1 cellular context compared by ENCODE assay signal in genomic region chr15:36807134-36807764, GRCh38.
TF ChIP-seq lines count a peak whose summit lies in the region.

No MANE protein-coding gene starts in this region.

TF ChIP-seq in SK-N-SH treated with all-trans-retinoic acid at 6 μM for 48 hours, 23 proteins besides CTCF, POLR2A, EP300 and RAD21 (continued from another document):
- no peak for TF ChIP-seq ZFP3 (CRISPR knock-in tag; IDR thresholded peaks at IDR 0.05)
- TF ChIP-seq POU6F1 (CRISPR knock-in tag; IDR thresholded peaks at IDR 0.05; ENCODE audit: borderline replicate concordance, low read depth) = no peak
- peak; percentile 24; the same call in 1 of the 2 replicates for TF ChIP-seq TSHZ2 (CRISPR knock-in tag; IDR thresholded peaks at IDR 0.05)
- TF ChIP-seq ISL1 (CRISPR knock-in tag; IDR thresholded peaks at IDR 0.05) = peak; percentile 90
- no peak for TF ChIP-seq ZC3H10 (CRISPR knock-in tag; IDR thresholded peaks at IDR 0.05)
- 0 out of 2 replicates have a peak, but pooled peaks have one; percentile 52 for TF ChIP-seq TOX (CRISPR knock-in tag; IDR thresholded peaks at IDR 0.05; ENCODE audit: borderline replicate concordance)
- TF ChIP-seq TCF4 (CRISPR knock-in tag; IDR thresholded peaks at IDR 0.05; ENCODE audit: borderline replicate concordance) = peak; percentile 51; the same call in 1 of the 2 replicates
- no peak for TF ChIP-seq ARNTL (CRISPR knock-in tag; IDR thresholded peaks at IDR 0.05; ENCODE audit: borderline replicate concordance, low read depth)
- TF ChIP-seq PPARA (CRISPR knock-in tag; IDR thresholded peaks at IDR 0.05; ENCODE audit: borderline replicate concordance) = no peak
- TF ChIP-seq PATZ1 (CRISPR knock-in tag; IDR thresholded peaks at IDR 0.05; ENCODE audit: borderline replicate concordance) = no peak
TF ChIP-seq in SK-N-SH treated with all-trans-retinoic acid at 6 μM for 48 hours: peak in this region for 5.
